ENCODE assay signal across 4 cellular contexts in genomic region chr1:154373777-154374352, GRCh38. TPM values are rescaled to one million over a fixed set of nuclear protein-coding genes. Genes with fewer than 3 reads are reported as not detected.
"Had no signal": no experiment of that assay in that cellular context is flagged by ENCODE, and none has a peak within 500 bp of the region (broad histone marks: within the 10 kb centered on the region; RNA-seq: fewer than 3 reads in every experiment).

No MANE protein-coding gene starts in this region.

RNA-seq across cellular contexts. Expression of gene AQP10, which starts 53.0 kb away (rescaled TPM):
- total RNA-seq: ascending aorta, endodermal cell, glomerular endothelial cell, myocyte had no signal
